8 cellular contexts compared by ENCODE assay signal in the genomic region with DNA sequence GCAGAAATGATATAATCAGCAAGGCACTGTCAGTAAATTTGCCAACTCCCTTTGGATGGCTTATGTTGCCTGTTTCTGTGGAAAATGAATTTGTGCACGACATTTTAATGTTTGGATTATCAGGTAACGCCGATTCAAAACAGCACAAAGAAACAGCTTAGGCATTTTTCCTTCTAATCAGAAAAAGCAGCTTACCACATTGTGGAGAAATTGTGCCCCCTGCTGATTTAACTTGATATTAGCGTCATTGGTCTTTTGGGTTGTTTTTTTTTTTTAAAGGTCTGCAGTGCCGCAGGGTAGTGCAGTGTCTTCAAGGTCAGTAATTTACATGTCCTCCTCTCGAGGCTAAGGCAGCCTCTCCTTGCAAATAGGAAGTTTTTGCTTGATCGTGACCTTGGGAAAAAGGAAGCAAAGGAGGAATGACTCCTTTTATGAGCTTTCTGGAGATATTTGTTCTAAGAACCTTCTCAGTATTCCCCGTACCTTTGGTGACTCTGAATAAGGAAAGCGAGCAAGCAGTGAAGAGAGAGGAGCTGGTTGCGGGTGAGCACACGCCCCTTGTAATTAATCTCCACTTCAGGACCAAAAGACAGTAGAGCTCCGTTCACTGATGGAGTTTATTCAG.
DNase-seq lines count a peak whose midpoint lies in the region; ATAC-seq and TF ChIP-seq lines count a peak whose summit lies in the region.

No MANE protein-coding gene starts in this region.

- H3K27ac ChIP-seq in liver (ENCODE audit: low read depth in 1 of 2, low read length in 2 of 2): peak overlapping the region in 1 of 2 donors; percentile 69
- H3K27ac ChIP-seq in uterus: no peak overlapping the region

- 29% methylated on average over 12 of the region's 12 CpGs for WGBS in liver

- peak; percentile 90 to 91 for TF ChIP-seq RAD21 in liver (IDR thresholded peaks at IDR 0.05)

- H3K27me3 ChIP-seq in liver (ENCODE audit: control insufficient read depth in 4 of 4, insufficient read depth in 4 of 4, low read length in 3 of 4) (no peaks in the 10 kb centered on the region), uterus (no peaks in the 10 kb centered on the region)

- H3K36me3 ChIP-seq in liver (ENCODE audit: control insufficient read depth in 4 of 4, insufficient read depth in 3 of 4, low read depth in 1 of 4, low read length in 3 of 4) (no peaks in the 10 kb centered on the region), uterus (no peaks in the 10 kb centered on the region)

- intact Hi-C loops in uterus (cut with DNase I; ENCODE audit: low total_unique reads): no loop called here

- peak overlapping the region; percentile 28 to 50 for H3K9ac ChIP-seq in liver (ENCODE audit: low read depth in 1 of 2, low read length in 2 of 2)

- H3K9me3 ChIP-seq in liver (ENCODE audit: control insufficient read depth in 4 of 4, low read length in 3 of 4) (no peaks in the 10 kb centered on the region), uterus (no peaks in the 10 kb centered on the region)

- peak; percentile 93 for DNase-seq in DMS 273 (lab: John Stamatoyannopoulos, UW; ENCODE audit: unreplicated experiment)
- DNase-seq in NB4 (ENCODE audit: low read depth): peak; percentile 82
- peak; percentile 69 for DNase-seq in RPMI7951 (ENCODE audit: low read depth)
- peak; percentile 87 for DNase-seq in choroid plexus epithelial cell (ENCODE audit: low read depth)
- no peak for DNase-seq in uterus
- DNase-seq in activated naive CD4-positive, alpha-beta T cell treated with Interleukin-2 at 50 U/mL for 16 hours: no peak

- TF ChIP-seq CTCF in NB4 (IDR thresholded peaks at IDR 0.05; ENCODE audit: low read depth, low read length) (peak; percentile 42), choroid plexus epithelial cell (conservative IDR thresholded peaks at IDR 0.05; ENCODE audit: low read depth, low read length) (peak; percentile 61), liver (IDR thresholded peaks at IDR 0.05; ENCODE audit: low read depth, low read length, missing input control) (peak; percentile 63), uterus (IDR thresholded peaks at IDR 0.05) (peak in 3 of 4 experiments; percentile 33 to 53 (median 50))

- H3K4me1 ChIP-seq in liver (ENCODE audit: control insufficient read depth in 4 of 4, insufficient read depth in 4 of 4, low read length in 3 of 4) (peaks cover 2 to 45% (median 38%) of the 10 kb centered on the region in 4 donors), uterus (no peaks in the 10 kb centered on the region)

- H3K4me3 ChIP-seq in NB4 (ENCODE audit: low read depth, low read length) (peak overlapping the region; percentile 13), choroid plexus epithelial cell (ENCODE audit: low read depth, low read length) (peak overlapping the region; percentile 42), liver (ENCODE audit: low read depth in 1 of 3, low read length in 3 of 3) (peak overlapping the region in 2 of 3 donors; percentile 13 to 27), uterus (no peak overlapping the region)

- peak; percentile 41 for ATAC-seq in GM19351 (IDR thresholded peaks at IDR 0.05; ENCODE audit: unreplicated experiment)

- no peak for TF ChIP-seq POLR2A in NB4 (IDR thresholded peaks at IDR 0.05; ENCODE audit: extremely low read depth, insufficient read length)
- no peak for TF ChIP-seq POLR2A in uterus (IDR thresholded peaks at IDR 0.05)

TF ChIP-seq in liver, 16 proteins besides CTCF, POLR2A, EP300 and RAD21:
- TF ChIP-seq SP1 (IDR thresholded peaks at IDR 0.05) (no peak), HNF4A (conservative IDR thresholded peaks at IDR 0.05) (peak in 1 of 2 donors; percentile 11), FOXA2 (IDR thresholded peaks at IDR 0.05) (no peak)
- TF ChIP-seq, protein P1, sequence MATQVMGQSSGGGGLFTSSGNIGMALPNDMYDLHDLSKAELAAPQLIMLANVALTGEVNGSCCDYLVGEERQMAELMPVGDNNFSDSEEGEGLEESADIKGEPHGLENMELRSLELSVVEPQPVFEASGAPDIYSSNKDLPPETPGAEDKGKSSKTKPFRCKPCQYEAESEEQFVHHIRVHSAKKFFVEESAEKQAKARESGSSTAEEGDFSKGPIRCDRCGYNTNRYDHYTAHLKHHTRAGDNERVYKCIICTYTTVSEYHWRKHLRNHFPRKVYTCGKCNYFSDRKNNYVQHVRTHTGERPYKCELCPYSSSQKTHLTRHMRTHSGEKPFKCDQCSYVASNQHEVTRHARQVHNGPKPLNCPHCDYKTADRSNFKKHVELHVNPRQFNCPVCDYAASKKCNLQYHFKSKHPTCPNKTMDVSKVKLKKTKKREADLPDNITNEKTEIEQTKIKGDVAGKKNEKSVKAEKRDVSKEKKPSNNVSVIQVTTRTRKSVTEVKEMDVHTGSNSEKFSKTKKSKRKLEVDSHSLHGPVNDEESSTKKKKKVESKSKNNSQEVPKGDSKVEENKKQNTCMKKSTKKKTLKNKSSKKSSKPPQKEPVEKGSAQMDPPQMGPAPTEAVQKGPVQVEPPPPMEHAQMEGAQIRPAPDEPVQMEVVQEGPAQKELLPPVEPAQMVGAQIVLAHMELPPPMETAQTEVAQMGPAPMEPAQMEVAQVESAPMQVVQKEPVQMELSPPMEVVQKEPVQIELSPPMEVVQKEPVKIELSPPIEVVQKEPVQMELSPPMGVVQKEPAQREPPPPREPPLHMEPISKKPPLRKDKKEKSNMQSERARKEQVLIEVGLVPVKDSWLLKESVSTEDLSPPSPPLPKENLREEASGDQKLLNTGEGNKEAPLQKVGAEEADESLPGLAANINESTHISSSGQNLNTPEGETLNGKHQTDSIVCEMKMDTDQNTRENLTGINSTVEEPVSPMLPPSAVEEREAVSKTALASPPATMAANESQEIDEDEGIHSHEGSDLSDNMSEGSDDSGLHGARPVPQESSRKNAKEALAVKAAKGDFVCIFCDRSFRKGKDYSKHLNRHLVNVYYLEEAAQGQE (IDR thresholded peaks at IDR 0.05): no peak

Comparison
In these comparisons a context has a peak if more than half of its experiments do, and no peak if none do; other contexts are left out.
1. DNase-seq: peak in DMS 273 (single experiment), NB4 (single experiment), RPMI7951 (single experiment) and choroid plexus epithelial cell (single experiment); none in uterus (0 of 2) and activated naive CD4-positive, alpha-beta T cell treated with Interleukin-2 at 50 U/mL for 16 hours (single experiment).
2. H3K4me3 ChIP-seq: peak in NB4 (single experiment), choroid plexus epithelial cell (single experiment) and liver (2 of 3); none in uterus (0 of 2).
3. Peak in every context shown above with its lines, with median percentiles within 50 percentile points of each other: CTCF ChIP-seq.